ENCODE assay signal across 20 cellular contexts in the genomic region with DNA sequence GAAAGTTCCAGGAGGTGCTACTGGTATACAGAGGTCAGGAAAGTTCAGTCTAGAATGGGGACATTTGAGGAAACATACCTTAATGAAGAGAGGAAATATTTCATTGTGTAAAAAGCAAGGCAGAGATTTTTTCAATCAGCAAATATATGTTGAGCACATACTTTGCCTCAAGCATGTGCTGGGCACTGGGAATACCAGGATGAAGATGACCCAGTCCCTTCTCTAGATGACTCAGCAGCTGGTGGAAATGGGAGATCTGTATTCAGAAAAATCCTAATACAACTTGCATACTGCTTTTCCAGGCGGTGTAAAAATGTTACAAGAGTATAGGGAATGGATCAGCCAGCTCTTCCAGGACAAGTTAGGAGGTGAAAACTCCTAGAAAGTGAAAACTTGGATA.
"Had no signal": no experiment of that assay in that cellular context is flagged by ENCODE, and none has a peak within 500 bp of the region (broad histone marks: within the 10 kb centered on the region; RNA-seq: fewer than 3 reads in every experiment).

No MANE protein-coding gene starts in this region.

- DNase-seq: activated CD4-positive, alpha-beta T cell treated with anti-CD3 and anti-CD28 coated beads, Interleukin-2, amount 50 U/mL, for 1 hour; activated CD4-positive, CD25-positive, alpha-beta regulatory T cell treated with anti-CD3 and anti-CD28 coated beads, Interleukin-2, amount 50 U/mL, for 72 hours; activated CD8-positive, alpha-beta memory T cell treated with anti-CD3 and anti-CD28 coated beads, Interleukin-2, amount 50 U/mL, for 4 hours; activated effector memory CD4-positive, alpha-beta T cell treated with Interleukin-2 at 50 U/mL for 16 hours; activated naive CD4-positive, alpha-beta T cell treated with anti-CD3 and anti-CD28 coated beads, Interleukin-2, amount 10 ng/mL, durations not matched to agents 7 days and 5 days; activated naive CD8-positive, alpha-beta T cell treated with anti-CD3 and anti-CD28 coated beads, Interleukin-2, amount 50 U/mL, for 24 hours; activated T-cell treated with anti-CD3 and anti-CD28 coated beads, Interleukin-2, amount 50 U/mL, for 48 hours; aorta; brain microvascular endothelial cell; immature natural killer cell; left ventricle myocardium superior; psoas muscle; right cardiac atrium; stimulated activated naive CD8-positive, alpha-beta T cell treated with anti-CD3 and anti-CD28 coated beads, Interleukin-15, Interleukin-2, amounts not matched to agents 100 U/mL and 50 U/mL, for 24 hours; T1000; transverse colon had no signal

- H3K27ac ChIP-seq: brain microvascular endothelial cell, coronary artery, psoas muscle, skin epidermis, transverse colon, VCaP had no signal

- H3K4me3 ChIP-seq: coronary artery, psoas muscle, skin epidermis, transverse colon had no signal

- ATAC-seq: activated naive CD8-positive, alpha-beta T cell treated with anti-CD3 and anti-CD28 coated beads, Interleukin-2, amount 50 U/mL, for 24 hours; esophagus mucosa; left ventricle myocardium superior; psoas muscle; right cardiac atrium; stimulated activated naive CD8-positive, alpha-beta T cell treated with anti-CD3 and anti-CD28 coated beads, Interleukin-15, Interleukin-2, amounts not matched to agents 100 U/mL and 50 U/mL, for 24 hours had no signal

- H3K36me3 ChIP-seq: brain microvascular endothelial cell, transverse colon had no signal

- H3K9me3 ChIP-seq: psoas muscle, transverse colon had no signal

- H3K27me3 ChIP-seq: brain microvascular endothelial cell, transverse colon had no signal
